Comparison of ENCODE assay signal across 18 cellular contexts in genomic region chr6:35432291-35432690, GRCh38. TPM values are rescaled to one million over a fixed set of nuclear protein-coding genes. Genes with fewer than 3 reads are reported as not detected.
DNase-seq lines count a peak whose midpoint lies in the region; ATAC-seq, FAIRE-seq and TF ChIP-seq lines count a peak whose summit lies in the region.
"Had no signal": no experiment of that assay in that cellular context is flagged by ENCODE, and none has a peak within 500 bp of the region (broad histone marks: within the 10 kb centered on the region; RNA-seq: fewer than 3 reads in every experiment).

No MANE protein-coding gene starts in this region.

- no peak overlapping the region for H2AFZ ChIP-seq in HepG2 (ENCODE audit: low read length)
- H2AFZ ChIP-seq: GM23338 had no signal

- H3K27me3 ChIP-seq in right lobe of liver: no peaks in the 10 kb centered on the region
- peaks cover 2 to 16% of the 10 kb centered on the region in 2 experiments; a peak in 2 of 5 replicates for H3K27me3 ChIP-seq in HepG2 (ENCODE audit: control insufficient read depth in 1 of 2, insufficient read depth in 2 of 2, low read length in 2 of 2)
- H3K27me3 ChIP-seq: BLaER1 had no signal

- H4K20me1 ChIP-seq in HepG2 (ENCODE audit: insufficient read depth, low read length): no peaks in the 10 kb centered on the region
- H4K20me1 ChIP-seq: BLaER1 had no signal

- CTCF ChIA-PET in HepG2 (lab: Yijun Ruan, JAX; ENCODE audit: low intra/inter-chr PET ratio, low total read pairs): no interaction called here

- H3K27ac ChIP-seq in right lobe of liver (no peak overlapping the region), HepG2 (ENCODE audit: extremely low read length, insufficient read depth, low read length) (no peak overlapping the region)
- H3K27ac ChIP-seq: BLaER1 had no signal

- H3K4me2 ChIP-seq in HepG2 (ENCODE audit: low read depth, low read length): no peak overlapping the region
- H3K4me2 ChIP-seq: BLaER1, GM23338 had no signal

- H3K4me1 ChIP-seq in right lobe of liver (peaks cover 0 to 18% (median 4%) of the 10 kb centered on the region in 4 donors), HepG2 (ENCODE audit: insufficient read depth, low read length) (peaks cover 63% of the 10 kb centered on the region)
- H3K4me1 ChIP-seq: BLaER1 had no signal

- BruUV-seq in HepG2 (replicated peaks; lab: Mats Ljungman, UMichigan): no TSS peak

- no peaks in the 10 kb centered on the region for H3K79me2 ChIP-seq in HepG2 (ENCODE audit: insufficient read depth, low read length)

- TF ChIP-seq RAD21 in HepG2 (CRISPR knock-in tag; IDR thresholded peaks at IDR 0.05): no peak

- ATAC-seq in right lobe of liver: peak in 3 of 4 donors; percentile 25 to 51 (median 31)
- ATAC-seq in HepG2: no peak
- ATAC-seq in left colon: peak; percentile 78
- peak; percentile 39 for ATAC-seq in omental fat pad (ENCODE audit: low FRiP score)
- no peak for ATAC-seq in GM19467 (IDR thresholded peaks at IDR 0.05; ENCODE audit: unreplicated experiment)
- no peak for ATAC-seq in HG02610 (IDR thresholded peaks at IDR 0.05; ENCODE audit: unreplicated experiment)
- no peak for ATAC-seq in HG03457 (IDR thresholded peaks at IDR 0.05; ENCODE audit: unreplicated experiment)
- ATAC-seq: GM23338, K562 had no signal

- POLR2A ChIA-PET in HepG2 (lab: Yijun Ruan, JAX): no interaction called here

- intact Hi-C loops in right lobe of liver (cut with DNase I): no loop called here
- intact Hi-C loops in HepG2 (cut with micrococcal nuclease; ENCODE audit: unreplicated experiment): no loop called here
- intact Hi-C loops in left colon (cut with DNase I, micrococcal nuclease): loop anchor here in 1 of 2 donors (10.0 kb wide), 1 partner anchor 87 kb away; the partner anchor contains the start of gene PPARD

- WGBS in right lobe of liver (ENCODE audit: insufficient coverage, low coverage, low lambda C conversion rate, missing lambda C conversion rate): 44% methylated on average over 3 of the region's 4 CpGs
- 20% methylated on average over 4 of the region's 4 CpGs for WGBS in HepG2 (ENCODE audit: low lambda C conversion rate)

- TF ChIP-seq POLR2A in right lobe of liver (IDR thresholded peaks at IDR 0.05) (no peak), HepG2 (IDR thresholded peaks at IDR 0.05; ENCODE audit: insufficient read depth in 1 of 2, low read depth in 2 of 2, low read length in 2 of 2) (no peak)

- H3K9me3 ChIP-seq in right lobe of liver (peaks cover 0 to 3% (median 0%) of the 10 kb centered on the region in 4 donors), HepG2 (ENCODE audit: low read length) (peaks cover 9% of the 10 kb centered on the region)

- H3K4me3 ChIP-seq in right lobe of liver (no peak overlapping the region), HepG2 (replicated peaks in 1 of 3; ENCODE audit: insufficient read depth in 1 of 3, low read depth in 2 of 3, low read length in 3 of 3) (no peak overlapping the region)
- H3K4me3 ChIP-seq: BLaER1, GM23338, K562 had no signal

- H3K9ac ChIP-seq in HepG2 (ENCODE audit: insufficient read depth, low read depth, low read length): no peak overlapping the region
- H3K9ac ChIP-seq: BLaER1 had no signal

- no peak for DNase-seq in right lobe of liver
- DNase-seq in HepG2 (ENCODE audit: low spot score): no peak
- peak; percentile 67 to 74 for DNase-seq in left colon
- DNase-seq in omental fat pad (ENCODE audit: low spot score): no peak
- no peak for DNase-seq in NCI-H1694 (lab: John Stamatoyannopoulos, UW)
- DNase-seq: 8988T; CD4-positive, alpha-beta memory T cell; HCEC 1CT had no signal

- in situ Hi-C loops in HepG2 (cut with HindIII; ENCODE audit: extremely low pct_ligation_motif_present, low pct_unique_long_range_greater_than_20kb): no loop called here

- TF ChIP-seq EP300 in HepG2 (IDR thresholded peaks at IDR 0.05; ENCODE audit: low read depth in 2 of 2, low read length in 2 of 2): no peak
- TF ChIP-seq EP300 in HepG2 (CRISPR knock-in tag; IDR thresholded peaks at IDR 0.05; ENCODE audit: borderline replicate concordance): no peak

- H3K36me3 ChIP-seq in right lobe of liver: no peaks in the 10 kb centered on the region
- H3K36me3 ChIP-seq in HepG2 (replicated peaks in 1 of 2; ENCODE audit: control insufficient read depth in 1 of 2, insufficient read depth in 2 of 2, low read length in 2 of 2): no peaks in the 10 kb centered on the region

- no peak for FAIRE-seq in HepG2 (lab: Jason Lieb, UNC)
- FAIRE-seq: G401.6, GM12891, GM19239, H54, K562 had no signal

- TF ChIP-seq CTCF in right lobe of liver (IDR thresholded peaks at IDR 0.05): no peak
- TF ChIP-seq CTCF in HepG2 (CRISPR knock-in tag; IDR thresholded peaks at IDR 0.05): no peak
- TF ChIP-seq CTCF in omental fat pad (IDR thresholded peaks at IDR 0.05): no peak

TF ChIP-seq in HepG2, 621 proteins besides CTCF, POLR2A, EP300 and RAD21 (continues in another document):
- no peak for TF ChIP-seq HMGXB4 (CRISPR knock-in tag; IDR thresholded peaks at IDR 0.05; ENCODE audit: borderline replicate concordance in 1 of 2, low read depth in 1 of 2)
- no peak for TF ChIP-seq KDM6A (CRISPR knock-in tag; IDR thresholded peaks at IDR 0.05; ENCODE audit: low read depth)
- no peak for TF ChIP-seq PRMT3 (CRISPR knock-in tag; IDR thresholded peaks at IDR 0.05; ENCODE audit: borderline replicate concordance, low read depth)

RNA-seq across cellular contexts. Expression of gene FANCE, which starts 19.8 kb away (rescaled TPM):
- total RNA-seq in right lobe of liver: 1 to 10 TPM in 3 of 6 experiments, under 1 TPM in 3; 0.44 to 1.7 (median 0.95) TPM
- 9.7 and 11.2 TPM in 2 replicates for total RNA-seq in HepG2 (2016; rRNA removed; fragmentation: Illumina TruSeq; extraction: Trizol)
- total RNA-seq in HepG2 (2016; cell fraction: cytosol; rRNA removed; fragmentation: Illumina TruSeq; extraction: Trizol; ENCODE audit: low read depth): 1.9 and 2.5 TPM in 2 replicates
- total RNA-seq in HepG2 (2016; cell fraction: insoluble cytoplasmic fraction; rRNA removed; fragmentation: Illumina TruSeq; extraction: Trizol): 9.2 and 10.0 TPM in 2 replicates
- total RNA-seq in HepG2 (2016; cell fraction: membrane; rRNA removed; fragmentation: Illumina TruSeq; extraction: Trizol): 6.3 and 6.7 TPM in 2 replicates
- 4.8 and 7.1 TPM in 2 replicates for total RNA-seq in HepG2 (2016; cell fraction: nucleus; rRNA removed; fragmentation: Illumina TruSeq; extraction: Trizol)
- polyA plus RNA-seq in HepG2 (2011; rRNA removed): 7.1 and 7.9 TPM in 2 replicates
- 6.3 and 6.8 TPM in 2 replicates for polyA plus RNA-seq in HepG2 (2011; cell fraction: cytosol; rRNA removed)
- 6.9 and 8.4 TPM in 2 replicates for polyA plus RNA-seq in HepG2 (2011; cell fraction: nucleus; rRNA removed)
- polyA plus RNA-seq in HepG2 (2012): 4.1 and 4.3 TPM in 2 replicates
- 1.5 and 1.6 TPM in 2 replicates for polyA plus RNA-seq in HepG2 (2016; cell fraction: cytosol; fragmentation: Illumina TruSeq; extraction: Trizol; ENCODE audit: low read depth)
- 7.5 and 8.6 TPM in 2 replicates for polyA plus RNA-seq in HepG2 (2016; cell fraction: insoluble cytoplasmic fraction; fragmentation: Illumina TruSeq; extraction: Trizol; ENCODE audit: low read depth)
- polyA plus RNA-seq in HepG2 (2016; cell fraction: membrane; fragmentation: Illumina TruSeq; extraction: Trizol; ENCODE audit: low read depth): 3.0 and 4.3 TPM in 2 replicates
- 13.2 and 13.8 TPM in 2 replicates for polyA plus RNA-seq in HepG2 (2016; cell fraction: nucleus; fragmentation: Illumina TruSeq; extraction: Trizol; ENCODE audit: insufficient read depth, low read depth)
- 14.3 and 23.1 TPM in 2 replicates for polyA minus RNA-seq in HepG2 (2011; rRNA and poly(A)+ RNA removed; ENCODE audit: low replicate concordance)
- polyA minus RNA-seq in HepG2 (2011; cell fraction: cytosol; rRNA and poly(A)+ RNA removed): 5.5 TPM in 2 replicates
- polyA minus RNA-seq in HepG2 (2011; cell fraction: nucleus; rRNA and poly(A)+ RNA removed): 1.8 and 2.4 TPM in 2 replicates
- total RNA-seq in left colon: 1 to 10 TPM; 3.8 to 4.9 TPM
- 1 to 10 TPM; 1.9 to 9.6 (median 5.4) TPM for total RNA-seq in omental fat pad

RNA-seq across cellular contexts. Expression of gene RPL10A, which starts 35.9 kb away (rescaled TPM):
- 100 to 1,000 TPM; 366 to 446 (median 412) TPM for total RNA-seq in right lobe of liver
- 1,854 and 2,285 TPM in 2 replicates for total RNA-seq in HepG2 (2016; rRNA removed; fragmentation: Illumina TruSeq; extraction: Trizol)
- 2,437 and 2,775 TPM in 2 replicates for total RNA-seq in HepG2 (2016; cell fraction: cytosol; rRNA removed; fragmentation: Illumina TruSeq; extraction: Trizol; ENCODE audit: low read depth)
- total RNA-seq in HepG2 (2016; cell fraction: insoluble cytoplasmic fraction; rRNA removed; fragmentation: Illumina TruSeq; extraction: Trizol): 1,859 and 2,386 TPM in 2 replicates
- 4,119 and 4,316 TPM in 2 replicates for total RNA-seq in HepG2 (2016; cell fraction: membrane; rRNA removed; fragmentation: Illumina TruSeq; extraction: Trizol)
- 734 and 771 TPM in 2 replicates for total RNA-seq in HepG2 (2016; cell fraction: nucleus; rRNA removed; fragmentation: Illumina TruSeq; extraction: Trizol)
- 2,253 and 2,726 TPM in 2 replicates for polyA plus RNA-seq in HepG2 (2011; rRNA removed)
- 2,315 and 3,589 TPM in 2 replicates for polyA plus RNA-seq in HepG2 (2011; cell fraction: cytosol; rRNA removed)
- 1,402 and 1,561 TPM in 2 replicates for polyA plus RNA-seq in HepG2 (2011; cell fraction: nucleus; rRNA removed)
- 2,161 and 2,246 TPM in 2 replicates for polyA plus RNA-seq in HepG2 (2012)
- polyA plus RNA-seq in HepG2 (2016; cell fraction: cytosol; fragmentation: Illumina TruSeq; extraction: Trizol; ENCODE audit: low read depth): 3,096 and 3,343 TPM in 2 replicates
- polyA plus RNA-seq in HepG2 (2016; cell fraction: insoluble cytoplasmic fraction; fragmentation: Illumina TruSeq; extraction: Trizol; ENCODE audit: low read depth): 2,345 and 2,428 TPM in 2 replicates
- 4,116 and 4,234 TPM in 2 replicates for polyA plus RNA-seq in HepG2 (2016; cell fraction: membrane; fragmentation: Illumina TruSeq; extraction: Trizol; ENCODE audit: low read depth)
- 1,389 and 1,424 TPM in 2 replicates for polyA plus RNA-seq in HepG2 (2016; cell fraction: nucleus; fragmentation: Illumina TruSeq; extraction: Trizol; ENCODE audit: insufficient read depth, low read depth)
- polyA minus RNA-seq in HepG2 (2011; rRNA and poly(A)+ RNA removed; ENCODE audit: low replicate concordance): 921 and 1,139 TPM in 2 replicates
- polyA minus RNA-seq in HepG2 (2011; cell fraction: cytosol; rRNA and poly(A)+ RNA removed): 630 and 657 TPM in 2 replicates
- 275 and 369 TPM in 2 replicates for polyA minus RNA-seq in HepG2 (2011; cell fraction: nucleus; rRNA and poly(A)+ RNA removed)
- 100 to 1,000 TPM; 901 to 914 TPM for total RNA-seq in left colon
- 1,000 to 10,000 TPM; 1,059 to 1,562 (median 1,256) TPM for total RNA-seq in omental fat pad

Comparison
In these comparisons a context has a peak if more than half of its experiments do, and no peak if none do; other contexts are left out.
1. ATAC-seq: peak in right lobe of liver (3 of 4), left colon (single experiment) and omental fat pad (single experiment); none in HepG2 (single experiment), GM19467 (single experiment), HG02610 (single experiment) and HG03457 (single experiment).
2. DNase-seq: peak in left colon (2 of 2); none in right lobe of liver (0 of 3), HepG2 (single experiment), omental fat pad (single experiment) and NCI-H1694 (single experiment).